8 cellular contexts compared by ENCODE assay signal in the genomic region with DNA sequence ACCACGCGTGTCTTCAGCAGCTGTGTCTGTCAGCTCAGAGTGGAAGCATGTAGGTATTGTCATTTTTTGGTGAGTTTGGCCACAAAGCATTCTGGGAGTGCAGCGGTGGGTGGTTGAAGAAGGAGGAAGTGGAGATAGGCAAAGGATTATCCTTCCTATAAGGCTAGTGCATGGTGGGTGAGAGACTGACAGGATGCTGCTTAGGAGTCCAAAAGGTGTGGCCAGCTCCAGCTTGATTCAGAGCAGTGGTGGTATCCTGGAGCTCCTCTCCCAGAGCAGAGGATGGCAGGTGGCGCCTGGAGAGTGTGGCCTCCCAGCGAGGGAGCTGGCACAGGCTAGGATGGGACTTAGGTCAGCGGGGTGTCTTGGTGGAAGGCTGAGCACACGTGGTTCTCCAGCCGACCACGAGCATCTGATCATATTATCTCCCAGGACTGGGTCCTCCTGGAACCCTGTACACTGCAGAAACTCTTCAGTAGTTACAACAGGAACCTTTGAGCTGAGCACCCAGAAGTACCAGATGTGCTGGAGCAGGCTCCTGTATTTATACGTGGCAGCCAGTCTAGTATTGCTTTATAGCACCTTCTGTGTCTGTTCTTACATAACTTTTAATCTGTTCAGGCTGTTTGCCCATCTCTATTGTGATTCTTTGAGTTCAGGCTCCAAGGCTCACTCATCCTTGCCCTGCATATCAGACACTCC. TPM values are rescaled to one million over a fixed set of nuclear protein-coding genes. Genes with fewer than 3 reads are reported as not detected.
DNase-seq lines count a peak whose midpoint lies in the region; ATAC-seq and TF ChIP-seq lines count a peak whose summit lies in the region.

No MANE protein-coding gene starts in this region.

- no peaks in the 10 kb centered on the region for H3K9me3 ChIP-seq in mucosa of descending colon

- H3K4me3 ChIP-seq in GM12865 (ENCODE audit: low read depth, low read length) (no peak overlapping the region), mucosa of descending colon (no peak overlapping the region)

- DNase-seq in AG08395 (ENCODE audit: low spot score) (peak; percentile 49), GM12865 (ENCODE audit: low read depth) (peak; percentile 40), NCI-H82 (lab: John Stamatoyannopoulos, UW) (peak; percentile 46), astrocyte of the hippocampus (ENCODE audit: low read depth, low spot score) (peak; percentile 15), mucosa of descending colon (peak in 1 of 3 donors; percentile 37), HuH-7 (ENCODE audit: low spot score) (no peak), superior temporal gyrus (ENCODE audit: extremely low spot score) (no peak)

- H3K36me3 ChIP-seq in mucosa of descending colon (ENCODE audit: low read depth), result peaks cover 6% of the 10 kb centered on the region

- ATAC-seq in mucosa of descending colon (peak; percentile 72), GM19324 (IDR thresholded peaks at IDR 0.05; ENCODE audit: low FRiP score, unreplicated experiment) (no peak)

- TF ChIP-seq CTCF in GM12865 (IDR thresholded peaks at IDR 0.05; ENCODE audit: insufficient read depth, low read depth, low read length, missing control alignments) (no peak), mucosa of descending colon (IDR thresholded peaks at IDR 0.05) (no peak)

- intact Hi-C loops in mucosa of descending colon (cut with DNase I, micrococcal nuclease), result loop anchor here in 1 of 2 donors (5.0 kb wide), 1 partner anchor 145 kb away; a partner anchor contains a TSS

- H3K4me1 ChIP-seq in mucosa of descending colon (ENCODE audit: low read depth), result peaks cover 26% of the 10 kb centered on the region

RNA-seq across cellular contexts. Expression of a gene that starts 29.6 kb away (rescaled TPM):
- total RNA-seq in mucosa of descending colon, result 10 to 100 TPM; 26.0 to 34.0 (median 28.6) TPM

RNA-seq across cellular contexts. Expression of a gene that starts 31.6 kb away (rescaled TPM):
- total RNA-seq in mucosa of descending colon, result 10 to 100 TPM in 1 of 3 donors, 1 to 10 TPM in 2; 3.0 to 10.4 (median 7.0) TPM

RNA-seq across cellular contexts. Expression of a gene that starts 44.4 kb away (rescaled TPM):
- total RNA-seq in mucosa of descending colon, result 100 to 1,000 TPM; 274 to 623 (median 476) TPM

RNA-seq across cellular contexts. Expression of a gene that starts 58.5 kb away (rescaled TPM):
- 100 to 1,000 TPM; 302 to 348 (median 321) TPM for total RNA-seq in mucosa of descending colon

Comparison
In these comparisons a context has a peak if more than half of its experiments do, and no peak if none do; other contexts are left out.
1. DNase-seq: peak in AG08395 (single experiment), GM12865 (single experiment), NCI-H82 (single experiment) and astrocyte of the hippocampus (single experiment); none in HuH-7 (single experiment) and superior temporal gyrus (single experiment).